ENCODE assay signal across 33 cellular contexts in the genomic region with DNA sequence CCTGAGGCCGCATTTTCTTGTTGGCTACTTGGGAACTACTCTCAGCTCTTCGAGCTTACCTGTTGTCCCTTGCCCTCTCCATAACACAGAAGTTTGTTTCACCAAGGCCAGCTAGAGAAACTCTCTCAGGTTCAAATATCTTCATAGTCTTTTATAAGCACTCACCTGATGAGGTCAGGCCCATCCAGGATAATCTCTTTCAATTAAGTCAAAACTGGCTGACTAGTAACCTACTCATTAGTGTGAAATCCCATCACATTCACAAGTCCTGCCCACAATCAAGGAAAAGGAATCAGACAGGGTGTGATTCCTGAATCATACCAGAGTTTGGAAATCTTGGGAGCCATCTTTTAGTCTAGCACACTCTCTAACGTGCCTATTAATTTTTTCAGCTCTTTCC.
DNase-seq lines count a peak whose midpoint lies in the region; ATAC-seq, FAIRE-seq and TF ChIP-seq lines count a peak whose summit lies in the region.
"Had no signal": no experiment of that assay in that cellular context is flagged by ENCODE, and none has a peak within 500 bp of the region (broad histone marks: within the 10 kb centered on the region; RNA-seq: fewer than 3 reads in every experiment).

No MANE protein-coding gene starts in this region.

- no peak for ATAC-seq in K562
- ATAC-seq: A549; CD8-positive, alpha-beta T cell had no signal

- H3K27me3 ChIP-seq in K562 (ENCODE audit: control insufficient read depth in 2 of 2, insufficient read depth in 2 of 2, low read length in 2 of 2) (no peaks in the 10 kb centered on the region), Peyer's patch (no peaks in the 10 kb centered on the region)
- H3K27me3 ChIP-seq: BE2C; BLaER1; BLaER1 treated with 17β-estradiol and CSF1 and Interleukin-3, amounts not matched to agents 10 nM and 100 nM had no signal

- H4K20me1 ChIP-seq in K562 (replicated peaks; ENCODE audit: control insufficient read depth, insufficient read depth, low read length), result no peaks in the 10 kb centered on the region
- H4K20me1 ChIP-seq: BLaER1; BLaER1 treated with 17β-estradiol and CSF1 and Interleukin-3, amounts not matched to agents 10 nM and 100 nM had no signal

- no peak overlapping the region for H3K4me3 Mint-ChIP-seq in activated T-helper 1 cell treated with anti-CD3 and anti-CD28 coated beads, Interleukin-12 subunit alpha, Interleukin-12 subunit beta, Interleukin-2, Interleukin-4 antibody, amounts not matched to agents 30 ng/mL and 10 ng/mL and 1 ng/mL, durations not matched to agents 14 hours and 24 hours and 36 hours
- H3K4me3 Mint-ChIP-seq: B cell; CD14-positive monocyte; CD4-positive, alpha-beta memory T cell; CD4-positive, alpha-beta T cell; CD4-positive, CD25-positive, alpha-beta regulatory T cell; CD8-positive, alpha-beta memory T cell; CD8-positive, alpha-beta T cell had no signal

- no peak for FAIRE-seq in K562 (lab: Jason Lieb, UNC)
- FAIRE-seq: A204.1, A549, D721Med had no signal

- CTCF ChIA-PET in HEK293 (lab: Yijun Ruan, JAX) (no interaction called here), K562 (lab: Yijun Ruan, JAX; ENCODE audit: low intra/inter-chr PET ratio) (no interaction called here)

- H2AFZ ChIP-seq in K562 (ENCODE audit: low read depth, low read length), result no peak overlapping the region

- no peak for TF ChIP-seq CTCF in HEK293 (tag by site-specific recombination; IDR thresholded peaks at IDR 0.05)
- no peak for TF ChIP-seq CTCF in K562 (IDR thresholded peaks at IDR 0.05 in 2 of 3, conservative IDR thresholded peaks at IDR 0.05 in 1 of 3; ENCODE audit: insufficient read depth in 2 of 3, low read depth in 1 of 3, low read length in 3 of 3)
- TF ChIP-seq CTCF in Peyer's patch (IDR thresholded peaks at IDR 0.05), result no peak

- 6% methylated on average over 3 of the region's 3 CpGs for WGBS in K562 (ENCODE audit: insufficient coverage, low coverage, missing lambda C conversion rate)

- intact Hi-C loops in K562 (cut with micrococcal nuclease), result no loop called here
- intact Hi-C loops in activated T-helper 1 cell treated with anti-CD3 and anti-CD28 coated beads, Interleukin-12 subunit alpha, Interleukin-12 subunit beta, Interleukin-2, Interleukin-4 antibody, amounts not matched to agents 30 ng/mL and 10 ng/mL and 1 ng/mL, durations not matched to agents 14 hours and 24 hours and 36 hours (cut with micrococcal nuclease), result no loop called here

- H3K4me1 ChIP-seq in HEK293 (ENCODE audit: control insufficient read depth, insufficient read depth, low read length) (no peaks in the 10 kb centered on the region), K562 (replicated peaks in 1 of 2; ENCODE audit: control insufficient read depth in 2 of 2, insufficient read depth in 2 of 2, low read length in 2 of 2) (no peaks in the 10 kb centered on the region), Peyer's patch (no peaks in the 10 kb centered on the region)
- H3K4me1 ChIP-seq: A549; BE2C; BLaER1; BLaER1 treated with 17β-estradiol and CSF1 and Interleukin-3, amounts not matched to agents 10 nM and 100 nM; Caco-2 had no signal

- H3K36me3 Mint-ChIP-seq in activated T-helper 1 cell treated with anti-CD3 and anti-CD28 coated beads, Interleukin-12 subunit alpha, Interleukin-12 subunit beta, Interleukin-2, Interleukin-4 antibody, amounts not matched to agents 30 ng/mL and 10 ng/mL and 1 ng/mL, durations not matched to agents 14 hours and 24 hours and 36 hours (ENCODE audit: low read depth), result no peaks in the 10 kb centered on the region
- H3K36me3 Mint-ChIP-seq: CD14-positive monocyte; CD4-positive, alpha-beta memory T cell; CD4-positive, CD25-positive, alpha-beta regulatory T cell; CD8-positive, alpha-beta memory T cell; CD8-positive, alpha-beta T cell had no signal

- H3K36me3 ChIP-seq in HEK293 (ENCODE audit: control insufficient read depth in 2 of 2, insufficient read depth in 1 of 2, low read length in 2 of 2), result no peaks in the 10 kb centered on the region
- H3K36me3 ChIP-seq in K562 (ENCODE audit: control insufficient read depth, insufficient read depth, low read length), result no peaks in the 10 kb centered on the region
- no peaks in the 10 kb centered on the region for H3K36me3 ChIP-seq in Peyer's patch
- H3K36me3 ChIP-seq: BE2C; BLaER1; BLaER1 treated with 17β-estradiol and CSF1 and Interleukin-3, amounts not matched to agents 10 nM and 100 nM had no signal

- no peak for TF ChIP-seq POLR2A in K562 (conservative IDR thresholded peaks at IDR 0.05)
- TF ChIP-seq POLR2A in Peyer's patch (IDR thresholded peaks at IDR 0.05), result no peak

- no peak overlapping the region for H3K4me2 ChIP-seq in K562 (ENCODE audit: insufficient read depth, low read length)
- H3K4me2 ChIP-seq: A549; BLaER1; BLaER1 treated with 17β-estradiol and CSF1 and Interleukin-3, amounts not matched to agents 10 nM and 100 nM had no signal

- BruUV-seq in K562 (replicated peaks; lab: Mats Ljungman, UMichigan), result no TSS peak

- no peaks in the 10 kb centered on the region for H3K9me1 ChIP-seq in K562 (ENCODE audit: control insufficient read depth, insufficient read depth, low read length)

- TF ChIP-seq RAD21 in K562 (CRISPR knock-in tag; conservative IDR thresholded peaks at IDR 0.05 in 1 of 2, IDR thresholded peaks at IDR 0.05 in 1 of 2), result no peak

- POLR2A ChIA-PET in HEK293 (lab: Yijun Ruan, JAX), result no interaction called here
- POLR2A ChIA-PET in K562 (lab: Yijun Ruan, JAX), result no interaction called here

- H3K4me3 ChIP-seq in HEK293 (ENCODE audit: low read depth, low read length) (no peak overlapping the region), K562 (no peak overlapping the region), Peyer's patch (no peak overlapping the region)
- H3K4me3 ChIP-seq: A549; BLaER1; BLaER1 treated with 17β-estradiol and CSF1 and Interleukin-3, amounts not matched to agents 10 nM and 100 nM had no signal

- H3K79me2 ChIP-seq in K562 (ENCODE audit: control insufficient read depth, insufficient read depth, low read length), result no peaks in the 10 kb centered on the region

- no peaks in the 10 kb centered on the region for H3K4me1 Mint-ChIP-seq in activated T-helper 1 cell treated with anti-CD3 and anti-CD28 coated beads, Interleukin-12 subunit alpha, Interleukin-12 subunit beta, Interleukin-2, Interleukin-4 antibody, amounts not matched to agents 30 ng/mL and 10 ng/mL and 1 ng/mL, durations not matched to agents 14 hours and 24 hours and 36 hours (ENCODE audit: low read depth)
- H3K4me1 Mint-ChIP-seq: B cell; CD14-positive monocyte; CD4-positive, alpha-beta memory T cell; CD4-positive, CD25-positive, alpha-beta regulatory T cell; CD8-positive, alpha-beta memory T cell had no signal

- H3K9me3 ChIP-seq in HEK293 (ENCODE audit: control insufficient read depth, insufficient read depth, low read depth, low read length) (no peaks in the 10 kb centered on the region), K562 (replicated peaks; ENCODE audit: control insufficient read depth, insufficient read depth, low read depth, low read length) (no peaks in the 10 kb centered on the region; the same call in 1 of the 2 replicates), Peyer's patch (no peaks in the 10 kb centered on the region)
- H3K9me3 ChIP-seq: A549, BE2C, Caco-2 had no signal

- H3K27ac ChIP-seq in HEK293 (ENCODE audit: extremely low read depth, low read depth, low read length) (no peak overlapping the region), K562 (ENCODE audit: extremely low read depth, low read depth, low read length) (no peak overlapping the region), Peyer's patch (no peak overlapping the region)
- H3K27ac ChIP-seq: 22Rv1; A549; BLaER1; BLaER1 treated with 17β-estradiol and CSF1 and Interleukin-3, amounts not matched to agents 10 nM and 100 nM; C4-2B had no signal

- H3K27me3 Mint-ChIP-seq in activated T-helper 1 cell treated with anti-CD3 and anti-CD28 coated beads, Interleukin-12 subunit alpha, Interleukin-12 subunit beta, Interleukin-2, Interleukin-4 antibody, amounts not matched to agents 30 ng/mL and 10 ng/mL and 1 ng/mL, durations not matched to agents 14 hours and 24 hours and 36 hours (ENCODE audit: insufficient read depth), result no peaks in the 10 kb centered on the region
- H3K27me3 Mint-ChIP-seq: B cell; CD4-positive, alpha-beta memory T cell; CD4-positive, alpha-beta T cell; CD4-positive, CD25-positive, alpha-beta regulatory T cell; CD8-positive, alpha-beta memory T cell had no signal

- H3K9ac ChIP-seq in K562 (ENCODE audit: insufficient read depth in 1 of 2, low read depth in 2 of 2, low read length in 2 of 2), result no peak overlapping the region
- H3K9ac ChIP-seq: BLaER1; BLaER1 treated with 17β-estradiol and CSF1 and Interleukin-3, amounts not matched to agents 10 nM and 100 nM had no signal

- in situ Hi-C loops in K562 (cut with MboI), result no loop called here

- no peak for DNase-seq in K562 (ENCODE audit: extremely low read depth in 1 of 4, low spot score in 3 of 4)
- DNase-seq in activated T-helper 1 cell treated with anti-CD3 and anti-CD28 coated beads, Interleukin-12 subunit alpha, Interleukin-12 subunit beta, Interleukin-2, Interleukin-4 antibody, amounts not matched to agents 30 ng/mL and 10 ng/mL and 1 ng/mL, durations not matched to agents 14 hours and 24 hours and 36 hours (ENCODE audit: low spot score), result no peak
- DNase-seq in Peyer's patch, result no peak
- DNase-seq: 8988T; ACHN; AML-193; BE2C; C1 segment of cervical spinal cord; Caco-2; Calu3; CD4-positive, alpha-beta memory T cell; CD4-positive, alpha-beta T cell; CD4-positive, CD25-positive, alpha-beta regulatory T cell; CD8-positive, alpha-beta memory T cell; CD8-positive, alpha-beta T cell; COR-L47; DMS 273 treated with DMSO at 0.1 percent for 48 hours; DMS153; DMS53; DMS79; DMS79 treated with DMSO at 0.1 percent for 48 hours; DND-41; EL had no signal

- H3K27ac Mint-ChIP-seq in activated T-helper 1 cell treated with anti-CD3 and anti-CD28 coated beads, Interleukin-12 subunit alpha, Interleukin-12 subunit beta, Interleukin-2, Interleukin-4 antibody, amounts not matched to agents 30 ng/mL and 10 ng/mL and 1 ng/mL, durations not matched to agents 14 hours and 24 hours and 36 hours, result no peak overlapping the region
- H3K27ac Mint-ChIP-seq: B cell; CD14-positive monocyte; CD4-positive, alpha-beta memory T cell; CD4-positive, alpha-beta T cell; CD4-positive, CD25-positive, alpha-beta regulatory T cell; CD8-positive, alpha-beta memory T cell; CD8-positive, alpha-beta T cell had no signal

- H3K9me3 Mint-ChIP-seq in activated T-helper 1 cell treated with anti-CD3 and anti-CD28 coated beads, Interleukin-12 subunit alpha, Interleukin-12 subunit beta, Interleukin-2, Interleukin-4 antibody, amounts not matched to agents 30 ng/mL and 10 ng/mL and 1 ng/mL, durations not matched to agents 14 hours and 24 hours and 36 hours, result peaks cover 15% of the 10 kb centered on the region

- TF ChIP-seq EP300 in K562 (IDR thresholded peaks at IDR 0.05; ENCODE audit: low read length), result no peak

TF ChIP-seq in HEK293, 187 proteins besides CTCF, POLR2A, EP300 and RAD21 (continues in another document):
- TF ChIP-seq ZNF274 (IDR thresholded peaks at IDR 0.05; ENCODE audit: low read length), result no peak
- TF ChIP-seq ZNF274 (tag by site-specific recombination; IDR thresholded peaks at IDR 0.05; ENCODE audit: borderline replicate concordance), result no peak
